Comparison of ENCODE assay signal across 8 cellular contexts in genomic region chr19:49486710-49487276, GRCh38. TPM values are rescaled to one million over a fixed set of nuclear protein-coding genes. Genes with fewer than 3 reads are reported as not detected.
DNase-seq lines count a peak whose midpoint lies in the region; ATAC-seq and TF ChIP-seq lines count a peak whose summit lies in the region.

No MANE protein-coding gene starts in this region.

- peak overlapping the region; percentile 19 to 43 (median 31) for H3K4me3 ChIP-seq in right lobe of liver
- peak overlapping the region; percentile 80 for H3K4me3 ChIP-seq in thymus (ENCODE audit: low read length)

- peaks cover 3% of the 10 kb centered on the region for H3K27me3 Mint-ChIP-seq in activated CD4-positive, alpha-beta T cell treated with anti-CD3 and anti-CD28 coated beads, Interleukin-2, amount 10 ng/mL, durations not matched to agents 24 days and 14 days
- no peaks in the 10 kb centered on the region for H3K27me3 Mint-ChIP-seq in activated naive CD8-positive, alpha-beta T cell treated with anti-CD3 and anti-CD28 coated beads, Interleukin-2, amount 10 ng/mL, durations not matched to agents 7 days and 5 days

- POLR2A ChIA-PET in activated naive CD8-positive, alpha-beta T cell treated with anti-CD3 and anti-CD28 coated beads, Interleukin-2, amount 10 ng/mL, durations not matched to agents 7 days and 5 days (lab: Charles Lee), result interaction anchor here (1.5 to 3.0 kb wide), 6 partner anchors 9 to 34 kb away, joined by 4 to 60 read pairs (median 7); partner anchors contain the start of genes ALDH16A1 and FLT3LG

- H3K36me3 Mint-ChIP-seq in activated CD4-positive, alpha-beta T cell treated with anti-CD3 and anti-CD28 coated beads, Interleukin-2, amount 10 ng/mL, durations not matched to agents 24 days and 14 days (ENCODE audit: low read depth), result peaks cover 70% of the 10 kb centered on the region
- H3K36me3 Mint-ChIP-seq in activated naive CD8-positive, alpha-beta T cell treated with anti-CD3 and anti-CD28 coated beads, Interleukin-2, amount 10 ng/mL, durations not matched to agents 7 days and 5 days, result peaks cover 52% of the 10 kb centered on the region

- peak overlapping the region; percentile 98 for H3K4me3 Mint-ChIP-seq in activated CD4-positive, alpha-beta T cell treated with anti-CD3 and anti-CD28 coated beads, Interleukin-2, amount 10 ng/mL, durations not matched to agents 24 days and 14 days
- peak overlapping the region; percentile 92 for H3K4me3 Mint-ChIP-seq in activated naive CD8-positive, alpha-beta T cell treated with anti-CD3 and anti-CD28 coated beads, Interleukin-2, amount 10 ng/mL, durations not matched to agents 7 days and 5 days

- no peak for TF ChIP-seq CTCF in right lobe of liver (IDR thresholded peaks at IDR 0.05)

- intact Hi-C loops in activated CD4-positive, alpha-beta T cell treated with anti-CD3 and anti-CD28 coated beads, Interleukin-2, amount 10 ng/mL, durations not matched to agents 24 days and 14 days (cut with micrococcal nuclease), result loop anchor here (1.0 to 5.0 kb wide), 2 partner anchors 10 to 34 kb away; partner anchors contain the start of genes ALDH16A1, PIH1D1 and RPS11
- intact Hi-C loops in right lobe of liver (cut with DNase I), result no loop called here

- H3K27ac ChIP-seq in right lobe of liver (peak overlapping the region in 2 of 3 donors; percentile 54 to 70), thymus (ENCODE audit: low read depth) (peak overlapping the region; percentile 91)

- no peak for TF ChIP-seq POLR2A in right lobe of liver (IDR thresholded peaks at IDR 0.05)

- no peak for ATAC-seq in activated naive CD8-positive, alpha-beta T cell treated with anti-CD3 and anti-CD28 coated beads, Interleukin-2, amount 10 ng/mL, durations not matched to agents 7 days and 5 days (ENCODE audit: low read depth)
- ATAC-seq in right lobe of liver (no peak), HG02610 (IDR thresholded peaks at IDR 0.05; ENCODE audit: unreplicated experiment) (no peak), GM19463 (IDR thresholded peaks at IDR 0.05; ENCODE audit: unreplicated experiment) (no peak)

- peaks cover 0 to 14% (median 5%) of the 10 kb centered on the region in 4 donors for H3K4me1 ChIP-seq in right lobe of liver
- H3K4me1 ChIP-seq in thymus (ENCODE audit: control insufficient read depth, insufficient read depth, low read length), result peaks cover 14% of the 10 kb centered on the region

- H3K9me3 ChIP-seq in right lobe of liver (no peaks in the 10 kb centered on the region), thymus (ENCODE audit: control insufficient read depth) (no peaks in the 10 kb centered on the region)

- DNase-seq in activated CD4-positive, alpha-beta T cell treated with anti-CD3 and anti-CD28 coated beads, Interleukin-2, amount 10 ng/mL, durations not matched to agents 24 days and 14 days, result no peak
- no peak for DNase-seq in activated CD4-positive, alpha-beta T cell treated with anti-CD3 and anti-CD28 coated beads for 4 hours
- DNase-seq in activated naive CD8-positive, alpha-beta T cell treated with anti-CD3 and anti-CD28 coated beads, Interleukin-2, amount 10 ng/mL, durations not matched to agents 7 days and 5 days, result no peak
- DNase-seq in right lobe of liver, result no peak
- no peak for DNase-seq in KG1 (lab: John Stamatoyannopoulos, UW)

- 11% methylated on average over 7 of the region's 23 CpGs for WGBS in right lobe of liver (ENCODE audit: insufficient coverage, low coverage, low lambda C conversion rate, missing lambda C conversion rate)
- WGBS in thymus, result 68% methylated on average over 23 of the region's 23 CpGs

- peaks cover 27% of the 10 kb centered on the region for H3K4me1 Mint-ChIP-seq in activated CD4-positive, alpha-beta T cell treated with anti-CD3 and anti-CD28 coated beads, Interleukin-2, amount 10 ng/mL, durations not matched to agents 24 days and 14 days
- peaks cover 29% of the 10 kb centered on the region for H3K4me1 Mint-ChIP-seq in activated naive CD8-positive, alpha-beta T cell treated with anti-CD3 and anti-CD28 coated beads, Interleukin-2, amount 10 ng/mL, durations not matched to agents 7 days and 5 days

- H3K27me3 ChIP-seq in right lobe of liver (no peaks in the 10 kb centered on the region), thymus (ENCODE audit: control insufficient read depth, insufficient read depth) (no peaks in the 10 kb centered on the region)

- peaks cover 9 to 27% (median 20%) of the 10 kb centered on the region in 4 donors for H3K36me3 ChIP-seq in right lobe of liver
- H3K36me3 ChIP-seq in thymus (ENCODE audit: control insufficient read depth, insufficient read depth), result peaks cover 43% of the 10 kb centered on the region

- H3K27ac Mint-ChIP-seq in activated CD4-positive, alpha-beta T cell treated with anti-CD3 and anti-CD28 coated beads, Interleukin-2, amount 10 ng/mL, durations not matched to agents 24 days and 14 days, result peak overlapping the region; percentile 98
- H3K27ac Mint-ChIP-seq in activated naive CD8-positive, alpha-beta T cell treated with anti-CD3 and anti-CD28 coated beads, Interleukin-2, amount 10 ng/mL, durations not matched to agents 7 days and 5 days, result peak overlapping the region; percentile 92

- H3K9me3 Mint-ChIP-seq in activated CD4-positive, alpha-beta T cell treated with anti-CD3 and anti-CD28 coated beads, Interleukin-2, amount 10 ng/mL, durations not matched to agents 24 days and 14 days, result peaks cover 4% of the 10 kb centered on the region
- H3K9me3 Mint-ChIP-seq in activated naive CD8-positive, alpha-beta T cell treated with anti-CD3 and anti-CD28 coated beads, Interleukin-2, amount 10 ng/mL, durations not matched to agents 7 days and 5 days, result no peaks in the 10 kb centered on the region

RNA-seq across cellular contexts. Expression of gene RPL13A, which starts 0.6 kb away (rescaled TPM):
- total RNA-seq in activated CD4-positive, alpha-beta T cell treated with anti-CD3 and anti-CD28 coated beads, Interleukin-2, amount 10 ng/mL, durations not matched to agents 24 days and 14 days, result 3,031 and 3,032 TPM in 2 replicates
- 1,000 to 10,000 TPM; 2,936 to 3,173 TPM for total RNA-seq in activated naive CD8-positive, alpha-beta T cell treated with anti-CD3 and anti-CD28 coated beads, Interleukin-2, amount 10 ng/mL, durations not matched to agents 7 days and 5 days
- total RNA-seq in right lobe of liver, result 100 to 1,000 TPM; 675 to 992 (median 801) TPM
- 4,231 TPM for polyA plus RNA-seq in thymus

RNA-seq across cellular contexts. Expression of gene RPS11, which starts 9.4 kb away (rescaled TPM):
- total RNA-seq in activated CD4-positive, alpha-beta T cell treated with anti-CD3 and anti-CD28 coated beads, Interleukin-2, amount 10 ng/mL, durations not matched to agents 24 days and 14 days, result 2,059 and 2,078 TPM in 2 replicates
- 1,000 to 10,000 TPM; 2,412 to 2,445 TPM for total RNA-seq in activated naive CD8-positive, alpha-beta T cell treated with anti-CD3 and anti-CD28 coated beads, Interleukin-2, amount 10 ng/mL, durations not matched to agents 7 days and 5 days
- 1,000 to 10,000 TPM in 2 of 6 experiments, 100 to 1,000 TPM in 4; 417 to 1,739 (median 617) TPM for total RNA-seq in right lobe of liver
- polyA plus RNA-seq in thymus, result 4,965 TPM

RNA-seq across cellular contexts. Expression of gene FLT3LG, which starts 12.8 kb away (rescaled TPM):
- 51.8 and 57.6 TPM in 2 replicates for total RNA-seq in activated CD4-positive, alpha-beta T cell treated with anti-CD3 and anti-CD28 coated beads, Interleukin-2, amount 10 ng/mL, durations not matched to agents 24 days and 14 days
- total RNA-seq in activated naive CD8-positive, alpha-beta T cell treated with anti-CD3 and anti-CD28 coated beads, Interleukin-2, amount 10 ng/mL, durations not matched to agents 7 days and 5 days, result 100 to 1,000 TPM; 250 to 282 TPM
- total RNA-seq in right lobe of liver, result 1 to 10 TPM in 5 of 6 experiments, under 1 TPM in 1; 0.80 to 4.4 (median 2.3) TPM
- polyA plus RNA-seq in thymus, result 32.1 TPM

RNA-seq across cellular contexts. Expression of gene FCGRT, which starts 25.7 kb away (rescaled TPM):
- 0.99 and 1.1 TPM in 2 replicates for total RNA-seq in activated CD4-positive, alpha-beta T cell treated with anti-CD3 and anti-CD28 coated beads, Interleukin-2, amount 10 ng/mL, durations not matched to agents 24 days and 14 days
- 10 to 100 TPM; 19.8 to 24.4 TPM for total RNA-seq in activated naive CD8-positive, alpha-beta T cell treated with anti-CD3 and anti-CD28 coated beads, Interleukin-2, amount 10 ng/mL, durations not matched to agents 7 days and 5 days
- total RNA-seq in right lobe of liver, result 100 to 1,000 TPM; 123 to 335 (median 245) TPM
- polyA plus RNA-seq in thymus, result 166 TPM

RNA-seq across cellular contexts. Expression of gene ALDH16A1, which starts 33.8 kb away (rescaled TPM):
- 27.2 and 28.4 TPM in 2 replicates for total RNA-seq in activated CD4-positive, alpha-beta T cell treated with anti-CD3 and anti-CD28 coated beads, Interleukin-2, amount 10 ng/mL, durations not matched to agents 24 days and 14 days
- total RNA-seq in activated naive CD8-positive, alpha-beta T cell treated with anti-CD3 and anti-CD28 coated beads, Interleukin-2, amount 10 ng/mL, durations not matched to agents 7 days and 5 days, result 10 to 100 TPM; 41.8 to 42.9 TPM
- 10 to 100 TPM; 14.4 to 29.6 (median 19.8) TPM for total RNA-seq in right lobe of liver
- polyA plus RNA-seq in thymus, result 51.6 TPM
